ENCODE assay signal across 1 cellular context in genomic region chr5:45772402-45772801, GRCh38.
TF ChIP-seq lines count a peak whose summit lies in the region.

No MANE protein-coding gene starts in this region.

TF ChIP-seq in GM23338, 12 proteins besides CTCF, POLR2A, EP300 and RAD21 (continued from another document):
- TF ChIP-seq REST (IDR thresholded peaks at IDR 0.05; ENCODE audit: unreplicated experiment) (no peak), POLR2AphosphoS5 (IDR thresholded peaks at IDR 0.05; ENCODE audit: low read depth) (no peak), CREB1 (CRISPR knock-in tag; IDR thresholded peaks at IDR 0.05; ENCODE audit: low read depth) (no peak), ETS1 (IDR thresholded peaks at IDR 0.05) (no peak)
